ENCODE assay signal across 1 cellular context in the genomic region with DNA sequence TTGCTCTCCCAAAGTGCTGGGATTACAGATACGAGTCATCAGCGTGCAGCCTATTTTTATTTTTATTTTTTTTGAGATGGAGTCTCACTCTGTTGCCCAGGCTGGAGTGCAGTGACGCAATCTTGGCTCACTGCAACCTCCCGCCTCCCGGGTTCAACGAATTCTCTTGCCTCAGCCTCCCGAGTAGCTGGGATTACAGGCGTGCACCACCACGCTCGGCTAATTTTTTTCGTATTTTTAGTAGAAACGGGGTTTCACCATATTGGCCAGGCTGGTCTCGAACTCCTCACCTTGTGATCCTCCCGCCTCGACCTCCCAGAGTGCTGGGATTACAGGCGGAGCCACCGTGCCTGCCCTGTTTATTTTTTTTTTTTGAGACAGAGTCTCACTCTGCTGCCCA. TPM values are rescaled to one million over a fixed set of nuclear protein-coding genes. Genes with fewer than 3 reads are reported as not detected.
"Had no signal": no experiment of that assay in that cellular context is flagged by ENCODE, and none has a peak within 500 bp of the region (broad histone marks: within the 10 kb centered on the region; RNA-seq: fewer than 3 reads in every experiment).

No MANE protein-coding gene starts in this region.

RNA-seq across cellular contexts. Expression of a gene that starts 53.8 kb away (rescaled TPM):
- total RNA-seq: HT1080 had no signal
